ENCODE assay signal across 11 cellular contexts in genomic region chr1:154574715-154575114, GRCh38. TPM values are rescaled to one million over a fixed set of nuclear protein-coding genes. Genes with fewer than 3 reads are reported as not detected.
A peak's percentile ranks its signal among the peaks of the same experiment; 100 is the strongest.
DNase-seq lines count a peak whose midpoint lies in the region; ATAC-seq and TF ChIP-seq lines count a peak whose summit lies in the region.
"Had no signal": no experiment of that assay in that cellular context is flagged by ENCODE, and none has a peak within 500 bp of the region (broad histone marks: within the 10 kb centered on the region; RNA-seq: fewer than 3 reads in every experiment).

No MANE protein-coding gene starts in this region.

- no peaks in the 10 kb centered on the region for H3K27me3 ChIP-seq in foreskin keratinocyte

- TF ChIP-seq CTCF in foreskin keratinocyte (conservative IDR thresholded peaks at IDR 0.05) (no peak), GM13976 (IDR thresholded peaks at IDR 0.05; ENCODE audit: borderline replicate concordance, control extremely low read depth, extremely low read depth, insufficient read depth, missing control alignments) (no peak)

- DNase-seq in DMS53 treated with DMSO at 0.1 percent for 48 hours (lab: John Stamatoyannopoulos, UW; ENCODE audit: unreplicated experiment) = peak; percentile 7
- DNase-seq in M059J (ENCODE audit: low read depth) = peak; percentile 30
- DNase-seq in RPMI7951 (ENCODE audit: low read depth) = peak; percentile 20
- no peak for DNase-seq in foreskin keratinocyte
- no peak for DNase-seq in NCI-H128 (lab: John Stamatoyannopoulos, UW; ENCODE audit: unreplicated experiment)
- no peak for DNase-seq in GM13976 (ENCODE audit: low spot score)
- DNase-seq: left ventricle myocardium superior, right cardiac atrium had no signal

- no peaks in the 10 kb centered on the region for H3K4me1 ChIP-seq in foreskin keratinocyte

- in situ Hi-C loops in GM13976 (cut with MboI; ENCODE audit: low sequenced_read_pairs, unreplicated experiment) = loop anchor here (25.0 kb wide), 2 partner anchors 313 to 488 kb away; partner anchors contain the start of genes ADAM15 and EFNA4

- peak; percentile 14 for ATAC-seq in foreskin keratinocyte
- ATAC-seq in GM19395 (IDR thresholded peaks at IDR 0.05; ENCODE audit: unreplicated experiment) = no peak
- no peak for ATAC-seq in HG02678 (IDR thresholded peaks at IDR 0.05; ENCODE audit: unreplicated experiment)
- ATAC-seq: left ventricle myocardium superior; right cardiac atrium; stimulated activated memory B cell treated with anti-CD40 and anti-IgM and Interleukin-4, amounts not matched to agents 10 μg/mL and 1 μg/mL and 100 μg/mL, for 72 hours had no signal

- no peak overlapping the region for H3K27ac ChIP-seq in foreskin keratinocyte

RNA-seq across cellular contexts. Expression of gene CHRNB2, which starts 7.1 kb away (rescaled TPM):
- not detected in 2 replicates for total RNA-seq in M059J (2014; rRNA removed; shearing (Covaris generic))
- 0.10 TPM in 1 of 2 replicates, not detected in the other for total RNA-seq in RPMI7951 (2014; rRNA removed; shearing (Covaris generic))
- 0.03 and 0.07 TPM in 2 replicates for total RNA-seq in foreskin keratinocyte
- 0.02 and 0.07 TPM in 2 replicates for polyA plus RNA-seq in foreskin keratinocyte
- total RNA-seq: left ventricle myocardium superior, right cardiac atrium had no signal

RNA-seq across cellular contexts. Expression of gene UBE2Q1, which starts 16.3 kb away (rescaled TPM):
- total RNA-seq in M059J (2014; rRNA removed; shearing (Covaris generic)) = 34.2 and 42.4 TPM in 2 replicates
- 15.1 and 24.2 TPM in 2 replicates for total RNA-seq in RPMI7951 (2014; rRNA removed; shearing (Covaris generic))
- total RNA-seq in foreskin keratinocyte = 33.8 and 35.2 TPM in 2 replicates
- polyA plus RNA-seq in foreskin keratinocyte = 42.0 and 48.4 TPM in 2 replicates

RNA-seq across cellular contexts. Expression of gene ADAR, which starts 33.3 kb away (rescaled TPM):
- total RNA-seq in M059J (2014; rRNA removed; shearing (Covaris generic)) = 178 and 260 TPM in 2 replicates
- total RNA-seq in RPMI7951 (2014; rRNA removed; shearing (Covaris generic)) = 59.1 and 62.2 TPM in 2 replicates
- 154 and 166 TPM in 2 replicates for total RNA-seq in foreskin keratinocyte
- polyA plus RNA-seq in foreskin keratinocyte = 46.0 and 49.4 TPM in 2 replicates

Comparison
In these comparisons a context has a peak if more than half of its experiments do, and no peak if none do; other contexts are left out.
1. DNase-seq: peak in DMS53 treated with DMSO at 0.1 percent for 48 hours (single experiment), M059J (single experiment) and RPMI7951 (single experiment); none in foreskin keratinocyte (0 of 2), NCI-H128 (single experiment) and GM13976 (single experiment).